ENCODE assay signal across 16 cellular contexts in the genomic region with DNA sequence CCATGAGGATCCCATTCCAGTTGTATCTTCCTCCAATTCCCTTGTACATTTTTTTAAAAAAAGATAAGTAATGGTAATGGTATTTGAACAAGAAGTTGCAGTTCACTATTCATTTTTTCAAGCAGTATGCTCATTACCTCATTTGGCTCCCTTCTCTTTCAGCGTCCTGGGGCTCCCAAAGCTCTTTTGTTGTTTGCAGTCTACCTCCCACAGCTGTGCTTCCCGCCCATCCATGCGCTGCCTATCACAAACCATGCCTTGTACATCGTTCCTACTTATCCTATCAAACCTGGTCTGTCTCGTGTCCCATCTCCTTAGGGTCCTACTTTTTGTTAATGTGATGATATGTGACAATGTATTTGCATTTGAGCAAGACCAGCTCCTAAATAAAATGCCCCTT. TPM values are rescaled to one million over a fixed set of nuclear protein-coding genes. Genes with fewer than 3 reads are reported as not detected.
DNase-seq lines count a peak whose midpoint lies in the region; ATAC-seq and TF ChIP-seq lines count a peak whose summit lies in the region.
"Had no signal": no experiment of that assay in that cellular context is flagged by ENCODE, and none has a peak within 500 bp of the region (broad histone marks: within the 10 kb centered on the region; RNA-seq: fewer than 3 reads in every experiment).

No MANE protein-coding gene starts in this region.

- H3K9me3 ChIP-seq in osteoblast (ENCODE audit: low read depth, low read length) (no peaks in the 10 kb centered on the region), aorta (ENCODE audit: control insufficient read depth, low read length) (no peaks in the 10 kb centered on the region)
- H3K9me3 ChIP-seq: BLaER1, Caco-2, HAP-1 had no signal

- no peaks in the 10 kb centered on the region for H4K20me1 ChIP-seq in osteoblast (ENCODE audit: insufficient read depth, low read length)
- H4K20me1 ChIP-seq: BLaER1 had no signal

- no peak for ATAC-seq in aorta (ENCODE audit: low FRiP score)
- ATAC-seq: CD8-positive, alpha-beta T cell had no signal

- no peak overlapping the region for H3K4me3 ChIP-seq in astrocyte of the spinal cord (ENCODE audit: low read depth, low read length)
- H3K4me3 ChIP-seq in osteoblast (ENCODE audit: insufficient read depth, low read length): no peak overlapping the region
- H3K4me3 ChIP-seq in aorta (ENCODE audit: low read length in 2 of 2): no peak overlapping the region
- H3K4me3 ChIP-seq: BLaER1, HAP-1 had no signal

- H3K4me1 ChIP-seq in osteoblast (ENCODE audit: insufficient read depth, low read length): no peaks in the 10 kb centered on the region
- no peaks in the 10 kb centered on the region for H3K4me1 ChIP-seq in aorta (ENCODE audit: control insufficient read depth in 1 of 2, insufficient read depth in 2 of 2, low read length in 2 of 2)
- H3K4me1 ChIP-seq: BLaER1, Caco-2, HAP-1 had no signal

- 85 to 90% methylated on average over 5 of the region's 5 CpGs for WGBS in aorta, 2 donors

- H3K4me2 ChIP-seq in osteoblast (ENCODE audit: insufficient read depth, low read length): no peak overlapping the region
- H3K4me2 ChIP-seq: BLaER1 had no signal

- no peaks in the 10 kb centered on the region for H3K36me3 ChIP-seq in osteoblast (ENCODE audit: insufficient read depth, low read length)
- H3K36me3 ChIP-seq in aorta (ENCODE audit: control insufficient read depth in 1 of 2, insufficient read depth in 2 of 2, low read length in 1 of 2): no peaks in the 10 kb centered on the region
- H3K36me3 ChIP-seq: BLaER1, HAP-1 had no signal

- no peak overlapping the region for H2AFZ ChIP-seq in osteoblast (ENCODE audit: low read length)

- DNase-seq in NCI-H146 (lab: John Stamatoyannopoulos, UW): peak; percentile 7
- no peak for DNase-seq in NCI-H146 treated with DMSO at 0.1 percent for 48 hours (lab: John Stamatoyannopoulos, UW; ENCODE audit: unreplicated experiment)
- DNase-seq in astrocyte of the spinal cord (ENCODE audit: low read depth, low spot score): peak; percentile 22
- peak; percentile 67 for DNase-seq in osteoblast (ENCODE audit: insufficient read length, low spot score, missing footprints)
- no peak for DNase-seq in GM20000 (ENCODE audit: low spot score)
- DNase-seq in aorta: no peak
- DNase-seq: Caco-2; CD4-positive, CD25-positive, alpha-beta regulatory T cell; CD8-positive, alpha-beta T cell; DMS153; DND-41; GOT3 had no signal

- in situ Hi-C loops in astrocyte of the spinal cord (cut with HindIII; ENCODE audit: low sequenced_read_pairs): no loop called here

- H3K27ac ChIP-seq in osteoblast (ENCODE audit: low read depth, low read length) (no peak overlapping the region), aorta (ENCODE audit: low read depth in 1 of 2, low read length in 2 of 2) (no peak overlapping the region)
- H3K27ac ChIP-seq: 22Rv1, BLaER1, C4-2B had no signal

- H3K27me3 ChIP-seq in osteoblast (ENCODE audit: insufficient read depth, low read length) (no peaks in the 10 kb centered on the region), aorta (ENCODE audit: control insufficient read depth in 1 of 2, insufficient read depth in 2 of 2, low read length in 1 of 2) (no peaks in the 10 kb centered on the region)
- H3K27me3 ChIP-seq: BLaER1 had no signal

- no peak for TF ChIP-seq CTCF in astrocyte of the spinal cord (IDR thresholded peaks at IDR 0.05; ENCODE audit: low read depth, low read length)
- TF ChIP-seq CTCF in osteoblast (IDR thresholded peaks at IDR 0.05; ENCODE audit: extremely low read depth, low read depth, low read length): no peak
- no peak for TF ChIP-seq CTCF in GM20000 (IDR thresholded peaks at IDR 0.05; ENCODE audit: extremely low read depth, missing control alignments)

- no peaks in the 10 kb centered on the region for H3K79me2 ChIP-seq in osteoblast (ENCODE audit: insufficient read depth, low read length)

- intact Hi-C loops in aorta (cut with DNase I): no loop called here

RNA-seq across cellular contexts. Expression of a gene that starts 59.6 kb away (rescaled TPM):
- total RNA-seq in osteoblast (2.7 and 3.3 TPM in 2 replicates), aorta (10 to 100 TPM; 33.3 to 37.3 TPM)
- 10 to 100 TPM in 1 of 2 donors, 1 to 10 TPM in 1; 2.9 to 26.7 TPM for polyA plus RNA-seq in aorta

Comparison
In these comparisons a context has a peak if more than half of its experiments do, and no peak if none do; other contexts are left out.
1. DNase-seq: peak in NCI-H146 (single experiment), astrocyte of the spinal cord (single experiment) and osteoblast (single experiment); none in NCI-H146 treated with DMSO at 0.1 percent for 48 hours (single experiment), GM20000 (single experiment) and aorta (0 of 2).